ENCODE assay signal across 1 cellular context in genomic region chr1:42259059-42259738, GRCh38.
TF ChIP-seq lines count a peak whose summit lies in the region.

No MANE protein-coding gene starts in this region.

TF ChIP-seq in GM12878, 131 proteins besides CTCF, POLR2A, EP300 and RAD21 (continued from another document):
- TF ChIP-seq, protein P1, sequence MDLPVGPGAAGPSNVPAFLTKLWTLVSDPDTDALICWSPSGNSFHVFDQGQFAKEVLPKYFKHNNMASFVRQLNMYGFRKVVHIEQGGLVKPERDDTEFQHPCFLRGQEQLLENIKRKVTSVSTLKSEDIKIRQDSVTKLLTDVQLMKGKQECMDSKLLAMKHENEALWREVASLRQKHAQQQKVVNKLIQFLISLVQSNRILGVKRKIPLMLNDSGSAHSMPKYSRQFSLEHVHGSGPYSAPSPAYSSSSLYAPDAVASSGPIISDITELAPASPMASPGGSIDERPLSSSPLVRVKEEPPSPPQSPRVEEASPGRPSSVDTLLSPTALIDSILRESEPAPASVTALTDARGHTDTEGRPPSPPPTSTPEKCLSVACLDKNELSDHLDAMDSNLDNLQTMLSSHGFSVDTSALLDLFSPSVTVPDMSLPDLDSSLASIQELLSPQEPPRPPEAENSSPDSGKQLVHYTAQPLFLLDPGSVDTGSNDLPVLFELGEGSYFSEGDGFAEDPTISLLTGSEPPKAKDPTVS (IDR thresholded peaks at IDR 0.05; ENCODE audit: low read depth, low read length): no peak
- TF ChIP-seq SKIL (IDR thresholded peaks at IDR 0.05; ENCODE audit: low read depth, poor library complexity, severe bottlenecking): peak; percentile 17
- no peak for TF ChIP-seq NKRF (conservative IDR thresholded peaks at IDR 0.05)
- no peak for TF ChIP-seq SIN3A (IDR thresholded peaks at IDR 0.05; ENCODE audit: low read depth, low read length)
- no peak for TF ChIP-seq CEBPZ (IDR thresholded peaks at IDR 0.05; ENCODE audit: low read depth, low read length)
- TF ChIP-seq, protein P2, sequence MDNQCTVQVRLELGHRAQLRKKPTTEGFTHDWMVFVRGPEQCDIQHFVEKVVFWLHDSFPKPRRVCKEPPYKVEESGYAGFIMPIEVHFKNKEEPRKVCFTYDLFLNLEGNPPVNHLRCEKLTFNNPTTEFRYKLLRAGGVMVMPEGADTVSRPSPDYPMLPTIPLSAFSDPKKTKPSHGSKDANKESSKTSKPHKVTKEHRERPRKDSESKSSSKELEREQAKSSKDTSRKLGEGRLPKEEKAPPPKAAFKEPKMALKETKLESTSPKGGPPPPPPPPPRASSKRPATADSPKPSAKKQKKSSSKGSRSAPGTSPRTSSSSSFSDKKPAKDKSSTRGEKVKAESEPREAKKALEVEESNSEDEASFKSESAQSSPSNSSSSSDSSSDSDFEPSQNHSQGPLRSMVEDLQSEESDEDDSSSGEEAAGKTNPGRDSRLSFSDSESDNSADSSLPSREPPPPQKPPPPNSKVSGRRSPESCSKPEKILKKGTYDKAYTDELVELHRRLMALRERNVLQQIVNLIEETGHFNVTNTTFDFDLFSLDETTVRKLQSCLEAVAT (IDR thresholded peaks at IDR 0.05): 0 out of 2 replicates have a peak, but pooled peaks have one; percentile 17
- no peak for TF ChIP-seq NFYA (IDR thresholded peaks at IDR 0.05; ENCODE audit: borderline replicate concordance, low read depth, low read length)
- TF ChIP-seq, protein P3, sequence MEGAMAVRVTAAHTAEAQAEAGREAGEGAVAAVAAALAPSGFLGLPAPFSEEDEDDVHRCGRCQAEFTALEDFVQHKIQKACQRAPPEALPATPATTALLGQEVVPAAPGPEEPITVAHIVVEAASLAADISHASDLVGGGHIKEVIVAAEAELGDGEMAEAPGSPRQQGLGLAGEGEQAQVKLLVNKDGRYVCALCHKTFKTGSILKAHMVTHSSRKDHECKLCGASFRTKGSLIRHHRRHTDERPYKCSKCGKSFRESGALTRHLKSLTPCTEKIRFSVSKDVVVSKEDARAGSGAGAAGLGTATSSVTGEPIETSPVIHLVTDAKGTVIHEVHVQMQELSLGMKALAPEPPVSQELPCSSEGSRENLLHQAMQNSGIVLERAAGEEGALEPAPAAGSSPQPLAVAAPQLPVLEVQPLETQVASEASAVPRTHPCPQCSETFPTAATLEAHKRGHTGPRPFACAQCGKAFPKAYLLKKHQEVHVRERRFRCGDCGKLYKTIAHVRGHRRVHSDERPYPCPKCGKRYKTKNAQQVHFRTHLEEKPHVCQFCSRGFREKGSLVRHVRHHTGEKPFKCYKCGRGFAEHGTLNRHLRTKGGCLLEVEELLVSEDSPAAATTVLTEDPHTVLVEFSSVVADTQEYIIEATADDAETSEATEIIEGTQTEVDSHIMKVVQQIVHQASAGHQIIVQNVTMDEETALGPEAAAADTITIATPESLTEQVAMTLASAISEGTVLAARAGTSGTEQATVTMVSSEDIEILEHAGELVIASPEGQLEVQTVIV (IDR thresholded peaks at IDR 0.05; ENCODE audit: borderline replicate concordance, partially characterized antibody): no peak
